In genomic region chr9:14479187-14479586, GRCh38 we compare ENCODE assay signal across 15 cellular contexts.
"Had no signal": no experiment of that assay in that cellular context is flagged by ENCODE, and none has a peak within 500 bp of the region (broad histone marks: within the 10 kb centered on the region; RNA-seq: fewer than 3 reads in every experiment).

No MANE protein-coding gene starts in this region.

- H3K9me3 Mint-ChIP-seq: activated CD4-positive, alpha-beta memory T cell treated with anti-CD3 and anti-CD28 coated beads, Interleukin-2, amount 10 ng/mL, durations not matched to agents 7 days and 5 days; activated naive CD4-positive, alpha-beta T cell treated with anti-CD3 and anti-CD28 coated beads for 36 hours; activated T-helper 1 cell treated with anti-CD3 and anti-CD28 coated beads, Interleukin-12 subunit alpha, Interleukin-12 subunit beta, Interleukin-2, Interleukin-4 antibody, amounts not matched to agents 30 ng/mL and 10 ng/mL and 1 ng/mL, durations not matched to agents 14 hours and 24 hours and 36 hours; nephron progenitor cell had no signal

- H3K4me3 Mint-ChIP-seq: activated CD4-positive, alpha-beta memory T cell treated with anti-CD3 and anti-CD28 coated beads, Interleukin-2, amount 10 ng/mL, durations not matched to agents 7 days and 5 days; activated CD4-positive, alpha-beta T cell treated with anti-CD3 and anti-CD28 coated beads for 36 hours; activated naive CD4-positive, alpha-beta T cell treated with anti-CD3 and anti-CD28 coated beads for 36 hours; activated T-helper 1 cell treated with anti-CD3 and anti-CD28 coated beads, Interleukin-12 subunit alpha, Interleukin-12 subunit beta, Interleukin-2, Interleukin-4 antibody, amounts not matched to agents 30 ng/mL and 10 ng/mL and 1 ng/mL, durations not matched to agents 14 hours and 24 hours and 36 hours; nephron progenitor cell; type B pancreatic cell had no signal

- DNase-seq: activated CD4-positive, alpha-beta memory T cell treated with anti-CD3 and anti-CD28 coated beads, Interleukin-2, amount 10 ng/mL, durations not matched to agents 7 days and 5 days; activated CD4-positive, alpha-beta T cell treated with anti-CD3 and anti-CD28 coated beads for 36 hours; activated CD8-positive, alpha-beta memory T cell treated with anti-CD3 and anti-CD28 coated beads, Interleukin-2, amount 50 U/mL, for 48 hours; activated naive CD4-positive, alpha-beta T cell treated with anti-CD3 and anti-CD28 coated beads for 36 hours; foreskin melanocyte; heart left ventricle; left colon; mammary epithelial cell; nephron progenitor cell; sigmoid colon; stimulated activated CD4-positive, alpha-beta T cell treated with anti-CD3 and anti-CD28 coated beads, Interleukin-12 subunit alpha, Interleukin-12 subunit beta, amount 100 ng/mL, for 4 hours; stimulated activated naive CD4-positive, alpha-beta T cell had no signal

- H3K4me1 Mint-ChIP-seq: activated CD4-positive, alpha-beta memory T cell treated with anti-CD3 and anti-CD28 coated beads, Interleukin-2, amount 10 ng/mL, durations not matched to agents 7 days and 5 days; activated CD4-positive, alpha-beta T cell treated with anti-CD3 and anti-CD28 coated beads for 36 hours; nephron progenitor cell had no signal

- H3K4me3 ChIP-seq: cardiac muscle cell, heart left ventricle, sigmoid colon had no signal

- H3K27ac Mint-ChIP-seq: activated CD4-positive, alpha-beta memory T cell treated with anti-CD3 and anti-CD28 coated beads, Interleukin-2, amount 10 ng/mL, durations not matched to agents 7 days and 5 days; activated CD4-positive, alpha-beta T cell treated with anti-CD3 and anti-CD28 coated beads for 36 hours; activated naive CD4-positive, alpha-beta T cell treated with anti-CD3 and anti-CD28 coated beads for 36 hours; activated T-helper 1 cell treated with anti-CD3 and anti-CD28 coated beads, Interleukin-12 subunit alpha, Interleukin-12 subunit beta, Interleukin-2, Interleukin-4 antibody, amounts not matched to agents 30 ng/mL and 10 ng/mL and 1 ng/mL, durations not matched to agents 14 hours and 24 hours and 36 hours; nephron progenitor cell; type B pancreatic cell had no signal

- H3K36me3 Mint-ChIP-seq: type B pancreatic cell had no signal

- H3K27ac ChIP-seq: cardiac muscle cell, heart left ventricle, sigmoid colon had no signal

- ATAC-seq: activated CD4-positive, alpha-beta T cell treated with anti-CD3 and anti-CD28 coated beads for 36 hours; heart left ventricle; left colon had no signal

- H3K27me3 Mint-ChIP-seq: type B pancreatic cell had no signal
